Comparison of ENCODE assay signal across 16 cellular contexts in genomic region chr11:17574799-17575144, GRCh38. TPM values are rescaled to one million over a fixed set of nuclear protein-coding genes. Genes with fewer than 3 reads are reported as not detected.
DNase-seq lines count a peak whose midpoint lies in the region; ATAC-seq and TF ChIP-seq lines count a peak whose summit lies in the region.
"Had no signal": no experiment of that assay in that cellular context is flagged by ENCODE, and none has a peak within 500 bp of the region (broad histone marks: within the 10 kb centered on the region; RNA-seq: fewer than 3 reads in every experiment).

No MANE protein-coding gene starts in this region.

- no peaks in the 10 kb centered on the region for H3K36me3 Mint-ChIP-seq in activated CD8-positive, alpha-beta memory T cell treated with anti-CD3 and anti-CD28 coated beads, Interleukin-2, amount 10 ng/mL, durations not matched to agents 7 days and 5 days
- no peaks in the 10 kb centered on the region for H3K36me3 Mint-ChIP-seq in endodermal cell (ENCODE audit: low read depth)
- H3K36me3 Mint-ChIP-seq: CD4-positive, CD25-positive, alpha-beta regulatory T cell had no signal

- ATAC-seq in activated CD8-positive, alpha-beta memory T cell treated with anti-CD3 and anti-CD28 coated beads, Interleukin-2, amount 10 ng/mL, durations not matched to agents 7 days and 5 days = no peak
- ATAC-seq in sciatic nerve = no peak
- no peak for ATAC-seq in HG03097 (IDR thresholded peaks at IDR 0.05; ENCODE audit: low FRiP score, unreplicated experiment)
- ATAC-seq: HCT116 had no signal

- peaks cover 2% of the 10 kb centered on the region for H3K27me3 Mint-ChIP-seq in activated CD8-positive, alpha-beta memory T cell treated with anti-CD3 and anti-CD28 coated beads, Interleukin-2, amount 10 ng/mL, durations not matched to agents 7 days and 5 days
- peaks cover 82% of the 10 kb centered on the region for H3K27me3 Mint-ChIP-seq in endodermal cell (ENCODE audit: insufficient read depth)
- H3K27me3 Mint-ChIP-seq: CD4-positive, CD25-positive, alpha-beta regulatory T cell had no signal

- H3K36me3 ChIP-seq in endodermal cell (ENCODE audit: control insufficient read depth, insufficient read depth, low read length) (no peaks in the 10 kb centered on the region), HAP-1 (replicated peaks) (no peaks in the 10 kb centered on the region), PC-9 (ENCODE audit: low read depth) (no peaks in the 10 kb centered on the region)
- H3K36me3 ChIP-seq: BLaER1 treated with 17β-estradiol and CSF1 and Interleukin-3, amounts not matched to agents 10 nM and 100 nM had no signal

- no peak overlapping the region for H3K27ac Mint-ChIP-seq in activated CD8-positive, alpha-beta memory T cell treated with anti-CD3 and anti-CD28 coated beads, Interleukin-2, amount 10 ng/mL, durations not matched to agents 7 days and 5 days
- H3K27ac Mint-ChIP-seq in endodermal cell = no peak overlapping the region
- H3K27ac Mint-ChIP-seq: CD4-positive, CD25-positive, alpha-beta regulatory T cell had no signal

- no peaks in the 10 kb centered on the region for H3K9me2 ChIP-seq in PC-9 (ENCODE audit: insufficient read depth)

- WGBS in endodermal cell (ENCODE audit: insufficient coverage in 1 of 2, insufficient read length in 1 of 2), 2 experiments = 89 to 100% methylated on average over 2 to 4 of the region's 4 CpGs

- H3K9me3 ChIP-seq in endodermal cell (ENCODE audit: control insufficient read depth, low read length) = no peaks in the 10 kb centered on the region
- H3K9me3 ChIP-seq in HAP-1 = no peaks in the 10 kb centered on the region
- no peaks in the 10 kb centered on the region for H3K9me3 ChIP-seq in PC-9 (ENCODE audit: insufficient read depth, low read depth)
- H3K9me3 ChIP-seq: BLaER1 treated with 17β-estradiol and CSF1 and Interleukin-3, amounts not matched to agents 10 nM and 100 nM had no signal

- H4K20me1 ChIP-seq in PC-9 (ENCODE audit: insufficient read depth) = no peaks in the 10 kb centered on the region
- H4K20me1 ChIP-seq: BLaER1 treated with 17β-estradiol and CSF1 and Interleukin-3, amounts not matched to agents 10 nM and 100 nM had no signal

- no peak overlapping the region for H3K4me3 Mint-ChIP-seq in activated CD8-positive, alpha-beta memory T cell treated with anti-CD3 and anti-CD28 coated beads, Interleukin-2, amount 10 ng/mL, durations not matched to agents 7 days and 5 days
- no peak overlapping the region for H3K4me3 Mint-ChIP-seq in endodermal cell
- H3K4me3 Mint-ChIP-seq: CD4-positive, CD25-positive, alpha-beta regulatory T cell had no signal

- H3K4me1 ChIP-seq in endodermal cell (ENCODE audit: control insufficient read depth, insufficient read depth, low read length) (no peaks in the 10 kb centered on the region), HAP-1 (no peaks in the 10 kb centered on the region), PC-9 (replicated peaks; ENCODE audit: insufficient read depth) (no peaks in the 10 kb centered on the region)

- H3K4me3 ChIP-seq in endodermal cell (ENCODE audit: low read length) (no peak overlapping the region), HAP-1 (no peak overlapping the region), PC-9 (no peak overlapping the region)
- H3K4me3 ChIP-seq: BLaER1 treated with 17β-estradiol and CSF1 and Interleukin-3, amounts not matched to agents 10 nM and 100 nM had no signal

- DNase-seq in activated CD8-positive, alpha-beta memory T cell treated with anti-CD3 and anti-CD28 coated beads for 24 hours = peak; percentile 44
- no peak for DNase-seq in activated CD8-positive, alpha-beta memory T cell treated with anti-CD3 and anti-CD28 coated beads, Interleukin-2, amount 10 ng/mL, durations not matched to agents 7 days and 5 days
- DNase-seq in endodermal cell (peak; percentile 29), sciatic nerve (ENCODE audit: low spot score) (peak; percentile 27), HAP-1 (ENCODE audit: low spot score in 2 of 2) (no peak), PC-9 (no peak)
- DNase-seq: 8988T; AML-193; CD4-positive, CD25-positive, alpha-beta regulatory T cell; DMS53; GF-D8 had no signal

- H3K4me1 Mint-ChIP-seq in activated CD8-positive, alpha-beta memory T cell treated with anti-CD3 and anti-CD28 coated beads, Interleukin-2, amount 10 ng/mL, durations not matched to agents 7 days and 5 days = no peaks in the 10 kb centered on the region
- H3K4me1 Mint-ChIP-seq in endodermal cell = peaks cover 2% of the 10 kb centered on the region

- H3K79me2 ChIP-seq in PC-9 (ENCODE audit: low read depth) = no peaks in the 10 kb centered on the region

- POLR2A ChIA-PET in PC-9 (lab: Charles Lee; ENCODE audit: unreplicated experiment) = no interaction called here

- intact Hi-C loops in sciatic nerve (cut with DNase I) (no loop called here), PC-9 (cut with micrococcal nuclease; ENCODE audit: unreplicated experiment) (no loop called here)

- no TSS peak for BruUV-seq in PC-9 (replicated peaks; lab: Mats Ljungman, UMichigan)

- H3K27ac ChIP-seq in endodermal cell (ENCODE audit: low read depth, low read length) (no peak overlapping the region), PC-9 (no peak overlapping the region)
- H3K27ac ChIP-seq: BLaER1 treated with 17β-estradiol and CSF1 and Interleukin-3, amounts not matched to agents 10 nM and 100 nM; HL-60 had no signal

- no peaks in the 10 kb centered on the region for H3K9me3 Mint-ChIP-seq in activated CD8-positive, alpha-beta memory T cell treated with anti-CD3 and anti-CD28 coated beads, Interleukin-2, amount 10 ng/mL, durations not matched to agents 7 days and 5 days (ENCODE audit: low read depth)
- no peaks in the 10 kb centered on the region for H3K9me3 Mint-ChIP-seq in endodermal cell
- H3K9me3 Mint-ChIP-seq: CD4-positive, CD25-positive, alpha-beta regulatory T cell had no signal

- H3F3A ChIP-seq in PC-9 (ENCODE audit: insufficient read depth, low read depth) = no peaks in the 10 kb centered on the region

- TF ChIP-seq CTCF in endodermal cell (conservative IDR thresholded peaks at IDR 0.05) (no peak), PC-9 (conservative IDR thresholded peaks at IDR 0.05) (no peak)

- in situ Hi-C loops in HAP-1 (cut with MboI; ENCODE audit: low sequenced_read_pairs) = no loop called here

- no peak overlapping the region for H3K9ac ChIP-seq in endodermal cell (ENCODE audit: extremely low read depth, low read length, poor library complexity, severe bottlenecking)
- H3K9ac ChIP-seq: BLaER1 treated with 17β-estradiol and CSF1 and Interleukin-3, amounts not matched to agents 10 nM and 100 nM had no signal

- CTCF ChIA-PET in activated CD8-positive, alpha-beta memory T cell treated with anti-CD3 and anti-CD28 coated beads, Interleukin-2, amount 10 ng/mL, durations not matched to agents 7 days and 5 days (lab: Charles Lee) = interaction anchor here (0.6 kb wide), 1 partner anchor 10 kb away, joined by 3 read pairs; no protein-coding TSS in a partner anchor
- CTCF ChIA-PET in PC-9 (lab: Charles Lee) = no interaction called here

- peaks cover 15% of the 10 kb centered on the region for H3K27me3 ChIP-seq in endodermal cell (ENCODE audit: control insufficient read depth, insufficient read depth, low read length, poor library complexity, severe bottlenecking)
- H3K27me3 ChIP-seq in HAP-1 (ENCODE audit: low read depth) = peaks cover 11% of the 10 kb centered on the region
- peaks cover 63% of the 10 kb centered on the region for H3K27me3 ChIP-seq in PC-9 (ENCODE audit: insufficient read depth, low read depth)
- H3K27me3 ChIP-seq: BLaER1 treated with 17β-estradiol and CSF1 and Interleukin-3, amounts not matched to agents 10 nM and 100 nM had no signal

- H3K4me2 ChIP-seq in PC-9 = no peak overlapping the region
- H3K4me2 ChIP-seq: BLaER1 treated with 17β-estradiol and CSF1 and Interleukin-3, amounts not matched to agents 10 nM and 100 nM had no signal

- H2AFZ ChIP-seq in PC-9 = no peak overlapping the region

RNA-seq across cellular contexts. Expression of gene OTOG, which starts 27.7 kb away (rescaled TPM):
- not detected for total RNA-seq in activated CD8-positive, alpha-beta memory T cell treated with anti-CD3 and anti-CD28 coated beads, Interleukin-2, amount 10 ng/mL, durations not matched to agents 7 days and 5 days
- under 1 TPM; 0.33 to 0.55 TPM for total RNA-seq in endodermal cell
- polyA plus RNA-seq in endodermal cell (2013, experiment 1 of 2) = 0.39 TPM
- polyA plus RNA-seq in endodermal cell (2013, experiment 2 of 2) = 0.50 TPM
- total RNA-seq in sciatic nerve = not detected
- not detected in 2 replicates for total RNA-seq in PC-9 (2021)
- total RNA-seq: CD4-positive, CD25-positive, alpha-beta regulatory T cell; H4 had no signal
- polyA plus RNA-seq: CD4-positive, CD25-positive, alpha-beta regulatory T cell had no signal

RNA-seq across cellular contexts. Expression of gene USH1C, which starts 30.6 kb away (rescaled TPM):
- total RNA-seq in activated CD8-positive, alpha-beta memory T cell treated with anti-CD3 and anti-CD28 coated beads, Interleukin-2, amount 10 ng/mL, durations not matched to agents 7 days and 5 days = not detected
- total RNA-seq in endodermal cell (1 to 10 TPM; 1.5 to 2.8 TPM), sciatic nerve (not detected), PC-9 (2021) (not detected in 2 replicates)
- polyA plus RNA-seq in endodermal cell (2013, experiment 1 of 2) = 1.00 TPM
- polyA plus RNA-seq in endodermal cell (2013, experiment 2 of 2) = 0.99 TPM
- total RNA-seq: CD4-positive, CD25-positive, alpha-beta regulatory T cell; H4 had no signal
- polyA plus RNA-seq: CD4-positive, CD25-positive, alpha-beta regulatory T cell had no signal

Comparison
In these comparisons a context has a peak if more than half of its experiments do, and no peak if none do; other contexts are left out.
1. DNase-seq: peak in activated CD8-positive, alpha-beta memory T cell treated with anti-CD3 and anti-CD28 coated beads for 24 hours (single experiment), endodermal cell (single experiment) and sciatic nerve (single experiment); none in activated CD8-positive, alpha-beta memory T cell treated with anti-CD3 and anti-CD28 coated beads, Interleukin-2, amount 10 ng/mL, durations not matched to agents 7 days and 5 days (single experiment), HAP-1 (0 of 2) and PC-9 (0 of 2).